In the genomic region with DNA sequence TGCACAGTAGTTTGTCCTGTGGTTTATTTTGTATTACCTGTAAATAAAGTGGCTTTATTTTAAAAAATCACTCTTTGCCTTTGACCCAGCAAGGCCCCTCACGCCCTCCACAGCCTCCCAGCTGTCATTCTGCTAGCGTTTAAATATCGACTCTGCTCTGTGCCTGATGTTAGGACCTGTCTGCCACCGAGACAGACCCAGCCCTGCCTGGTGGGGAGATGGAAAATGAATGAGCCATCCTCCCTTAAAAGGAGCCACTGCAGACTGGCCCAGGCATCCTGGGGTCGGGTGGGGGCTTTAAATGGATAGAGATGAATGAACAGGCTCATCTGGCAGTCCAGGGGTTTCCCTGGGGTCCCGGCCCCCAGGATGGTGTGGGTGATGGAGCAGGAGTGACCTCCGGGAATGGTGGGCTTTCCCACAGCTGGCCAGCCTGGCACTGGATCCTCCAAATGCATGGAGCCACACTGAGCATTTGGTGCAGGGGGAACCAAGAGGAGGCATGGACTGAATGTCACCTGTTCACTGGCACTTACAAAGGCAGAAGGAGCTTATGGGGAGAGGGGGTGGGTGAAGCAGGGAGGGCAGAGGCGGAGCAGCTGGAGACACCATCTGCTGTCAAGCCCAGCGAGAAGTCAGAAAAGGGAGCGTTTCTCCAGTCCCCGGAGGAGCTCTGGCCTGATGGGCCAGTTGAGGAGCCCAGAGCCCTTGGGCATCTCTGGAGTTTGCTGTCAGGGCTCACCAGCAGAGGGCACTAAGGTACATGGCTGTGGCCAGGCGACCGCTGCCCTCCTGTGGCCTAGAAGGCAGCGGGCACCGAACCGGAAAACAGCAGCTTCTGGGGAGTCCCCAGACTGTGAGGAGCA, we compare ENCODE assay signal across 8 cellular contexts. TPM values are rescaled to one million over a fixed set of nuclear protein-coding genes. Genes with fewer than 3 reads are reported as not detected.
DNase-seq lines count a peak whose midpoint lies in the region; ATAC-seq and TF ChIP-seq lines count a peak whose summit lies in the region.

No MANE protein-coding gene starts in this region.

- TF ChIP-seq RAD21 in SK-N-SH (IDR thresholded peaks at IDR 0.05; ENCODE audit: low read length), result peak; percentile 78

- no peaks in the 10 kb centered on the region for H3K9me2 ChIP-seq in SK-N-SH

- ATAC-seq in GM18909 (IDR thresholded peaks at IDR 0.05; ENCODE audit: poor library complexity, unreplicated experiment), result peak; percentile 77

- no peaks in the 10 kb centered on the region for H3F3A ChIP-seq in SK-N-SH (replicated peaks; ENCODE audit: insufficient read depth)

- in situ Hi-C loops in mammary epithelial cell (cut with MboI; ENCODE audit: low sequenced_read_pairs in 2 of 2), result no loop called here

- BruUV-seq in mammary epithelial cell (replicated peaks; lab: Mats Ljungman, UMichigan), result no TSS peak

- no peaks in the 10 kb centered on the region for H3K79me2 ChIP-seq in SK-N-SH (ENCODE audit: insufficient read depth)
- H3K79me2 ChIP-seq in mammary epithelial cell (ENCODE audit: insufficient read depth, low read length), result no peaks in the 10 kb centered on the region

- H2AFZ ChIP-seq in SK-N-SH (ENCODE audit: low read depth) (no peak overlapping the region), mammary epithelial cell (ENCODE audit: low read depth, low read length) (no peak overlapping the region)

- POLR2A ChIA-PET in BJ (lab: Charles Lee) (no interaction called here), SK-N-SH (lab: Yijun Ruan, JAX) (no interaction called here)

- CTCF ChIA-PET in BJ (lab: Yijun Ruan, JAX) (interaction anchor here (0.6 to 1.6 kb wide), 7 partner anchors 8 to 242 kb away, joined by 3 to 6 read pairs (median 3); a partner anchor contains a TSS), SK-N-SH (lab: Yijun Ruan, JAX) (interaction anchor here (0.6 to 6.0 kb wide), 49 partner anchors 11 to 360 kb away, joined by 3 to 138 read pairs (median 6); a partner anchor contains a TSS), mammary epithelial cell (lab: Charles Lee; ENCODE audit: low non-redundant PET) (interaction anchor here (0.6 to 1.2 kb wide), 7 partner anchors 10 to 730 kb away, joined by 3 to 7 read pairs (median 4); no protein-coding TSS in a partner anchor)

- no peak for TF ChIP-seq EP300 in SK-N-SH (IDR thresholded peaks at IDR 0.05; ENCODE audit: borderline replicate concordance in 1 of 2, low read depth in 1 of 2, low read length in 1 of 2)

- intact Hi-C loops in mammary epithelial cell (cut with micrococcal nuclease) (no loop called here), prostate gland (cut with DNase I) (no loop called here)

- no peaks in the 10 kb centered on the region for H4K20me1 ChIP-seq in SK-N-SH (ENCODE audit: insufficient read depth)
- H4K20me1 ChIP-seq in mammary epithelial cell (ENCODE audit: insufficient read depth, low read length), result no peaks in the 10 kb centered on the region

- H3K4me3 ChIP-seq in BJ (ENCODE audit: low read depth, low read length), result no peak overlapping the region
- peak overlapping the region in 1 of 2 experiments; percentile 26; a peak in 1 of 4 replicates for H3K4me3 ChIP-seq in SK-N-SH (ENCODE audit: low read depth in 2 of 2, low read length in 1 of 2)
- no peak overlapping the region for H3K4me3 ChIP-seq in mammary epithelial cell (replicated peaks in 1 of 3; ENCODE audit: insufficient read depth in 1 of 3, low read depth in 2 of 3, low read length in 3 of 3)
- H3K4me3 ChIP-seq in prostate gland, result no peak overlapping the region

- H3K36me3 ChIP-seq in BJ (ENCODE audit: control insufficient read depth, insufficient read depth, low read length), result no peaks in the 10 kb centered on the region
- no peaks in the 10 kb centered on the region for H3K36me3 ChIP-seq in SK-N-SH (replicated peaks in 1 of 2; ENCODE audit: control insufficient read depth in 1 of 2, insufficient read depth in 2 of 2, low read length in 1 of 2)
- no peaks in the 10 kb centered on the region for H3K36me3 ChIP-seq in mammary epithelial cell (ENCODE audit: insufficient read depth, low read length)
- no peaks in the 10 kb centered on the region for H3K36me3 ChIP-seq in prostate gland

- no peak overlapping the region for H3K4me2 ChIP-seq in SK-N-SH
- no peak overlapping the region for H3K4me2 ChIP-seq in mammary epithelial cell (ENCODE audit: insufficient read depth, low read depth, low read length)

- dilution Hi-C loops in mammary epithelial cell (cut with HindIII; ENCODE audit: low sequenced_read_pairs), result no loop called here

- no peak for TF ChIP-seq POLR2A in prostate gland (IDR thresholded peaks at IDR 0.05)

- H3K27ac ChIP-seq in SK-N-SH (ENCODE audit: low read depth in 2 of 2, low read length in 1 of 2) (no peak overlapping the region), mammary epithelial cell (ENCODE audit: insufficient read depth, low read depth, low read length) (no peak overlapping the region), prostate gland (no peak overlapping the region)

- H3K9me3 ChIP-seq in SK-N-SH (no peaks in the 10 kb centered on the region), mammary epithelial cell (replicated peaks; ENCODE audit: insufficient read depth, low read length) (no peaks in the 10 kb centered on the region), prostate gland (no peaks in the 10 kb centered on the region)

- H3K9ac ChIP-seq in SK-N-SH (no peak overlapping the region), mammary epithelial cell (ENCODE audit: insufficient read depth, low read length) (no peak overlapping the region)

- 35% methylated on average over 15 of the region's 16 CpGs for WGBS in SK-N-SH (ENCODE audit: low lambda C conversion rate)
- WGBS in mammary epithelial cell (ENCODE audit: low coverage, missing lambda C conversion rate), result 46% methylated on average over 11 of the region's 16 CpGs
- WGBS in prostate gland, result 46% methylated on average over 16 of the region's 16 CpGs

- no peak for DNase-seq in BJ (ENCODE audit: low read depth)
- peak; percentile 75 for DNase-seq in MV-4-11 (lab: John Stamatoyannopoulos, UW)
- DNase-seq in SK-N-SH, result peak; percentile 89
- peak; percentile 61 for DNase-seq in mammary epithelial cell
- DNase-seq in kidney glomerular epithelial cell (lab: John Stamatoyannopoulos, UW), result peak; percentile 28
- peak; percentile 50 to 67 for DNase-seq in stimulated activated CD8-positive, alpha-beta memory T cell treated with anti-CD3 and anti-CD28 coated beads, Interleukin-7, amount 100 ng/mL, for 48 hours (ENCODE audit: extremely low read depth in 1 of 2, low read depth in 1 of 2)
- no peak for DNase-seq in prostate gland (ENCODE audit: low spot score)

- peaks cover 2% of the 10 kb centered on the region; the same call in 1 of the 2 replicates for H3K27me3 ChIP-seq in BJ (ENCODE audit: control insufficient read depth, insufficient read depth, low read length)
- H3K27me3 ChIP-seq in SK-N-SH (ENCODE audit: insufficient read depth), result no peaks in the 10 kb centered on the region
- no peaks in the 10 kb centered on the region for H3K27me3 ChIP-seq in mammary epithelial cell (ENCODE audit: insufficient read depth, low read length)
- H3K27me3 ChIP-seq in prostate gland (replicated peaks; ENCODE audit: insufficient read depth), result no peaks in the 10 kb centered on the region

- H3K4me1 ChIP-seq in SK-N-SH (ENCODE audit: control insufficient read depth in 1 of 2, insufficient read depth in 2 of 2, low read depth in 1 of 2, low read length in 1 of 2), result peaks cover 0 to 2% of the 10 kb centered on the region in 2 experiments; a peak in 1 of 4 replicates
- no peaks in the 10 kb centered on the region for H3K4me1 ChIP-seq in mammary epithelial cell (ENCODE audit: insufficient read depth, low read length)
- no peaks in the 10 kb centered on the region for H3K4me1 ChIP-seq in prostate gland (replicated peaks)

- TF ChIP-seq CTCF in BJ (IDR thresholded peaks at IDR 0.05; ENCODE audit: insufficient read depth, low read depth, low read length), result peak; percentile 76
- TF ChIP-seq CTCF in SK-N-SH (IDR thresholded peaks at IDR 0.05), result peak; percentile 71
- TF ChIP-seq CTCF in mammary epithelial cell (conservative IDR thresholded peaks at IDR 0.05 in 1 of 2, IDR thresholded peaks at IDR 0.05 in 1 of 2; ENCODE audit: extremely low read depth in 1 of 2, insufficient read depth in 1 of 2, low read depth in 1 of 2, low read length in 2 of 2), result peak; percentile 95 to 99
- TF ChIP-seq CTCF in prostate gland (IDR thresholded peaks at IDR 0.05), result peak in 2 of 4 experiments; percentile 39 to 73

TF ChIP-seq in SK-N-SH, 30 proteins besides CTCF, POLR2A, EP300 and RAD21 (continues in another document):
- TF ChIP-seq SMC3 (IDR thresholded peaks at IDR 0.05; ENCODE audit: low read depth, low read length), result peak; percentile 86
- TF ChIP-seq, protein P1, sequence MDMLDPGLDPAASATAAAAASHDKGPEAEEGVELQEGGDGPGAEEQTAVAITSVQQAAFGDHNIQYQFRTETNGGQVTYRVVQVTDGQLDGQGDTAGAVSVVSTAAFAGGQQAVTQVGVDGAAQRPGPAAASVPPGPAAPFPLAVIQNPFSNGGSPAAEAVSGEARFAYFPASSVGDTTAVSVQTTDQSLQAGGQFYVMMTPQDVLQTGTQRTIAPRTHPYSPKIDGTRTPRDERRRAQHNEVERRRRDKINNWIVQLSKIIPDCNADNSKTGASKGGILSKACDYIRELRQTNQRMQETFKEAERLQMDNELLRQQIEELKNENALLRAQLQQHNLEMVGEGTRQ (IDR thresholded peaks at IDR 0.05; ENCODE audit: borderline replicate concordance, low read depth, low read length), result no peak

RNA-seq across cellular contexts. Expression of a gene that starts 11.9 kb away (rescaled TPM):
- polyA plus RNA-seq in BJ (2011; rRNA removed), result 0.01 and 0.09 TPM in 2 replicates
- 0.05 and 0.14 TPM in 2 replicates for polyA minus RNA-seq in BJ (2011; rRNA and poly(A)+ RNA removed)
- 0.15 and 0.24 TPM in 2 replicates for polyA plus RNA-seq in SK-N-SH (2012; rRNA removed)
- 0.01 and 0.16 TPM in 2 replicates for polyA plus RNA-seq in SK-N-SH (2012; cell fraction: cytosol; rRNA removed)
- 0.55 and 0.82 TPM in 2 replicates for polyA plus RNA-seq in SK-N-SH (2012; cell fraction: nucleus; rRNA removed)
- under 1 TPM; under 0.01 to 0.12 TPM for total RNA-seq in mammary epithelial cell
- polyA plus RNA-seq in mammary epithelial cell, result 0.09 TPM
- polyA minus RNA-seq in mammary epithelial cell, result not detected
- total RNA-seq in prostate gland, result 1 to 10 TPM in 1 of 2 donors, under 1 TPM in 1; 0.32 to 5.5 TPM

RNA-seq across cellular contexts. Expression of a gene that starts 47.7 kb away (rescaled TPM):
- polyA plus RNA-seq in BJ (2011; rRNA removed) (72.5 and 100.0 TPM in 2 replicates), SK-N-SH (2012; rRNA removed) (82.1 and 86.0 TPM in 2 replicates), mammary epithelial cell (69.5 TPM)
- polyA minus RNA-seq in BJ (2011; rRNA and poly(A)+ RNA removed), result 36.5 and 57.6 TPM in 2 replicates
- 39.3 and 60.0 TPM in 2 replicates for polyA plus RNA-seq in SK-N-SH (2012; cell fraction: cytosol; rRNA removed)
- 71.2 and 84.0 TPM in 2 replicates for polyA plus RNA-seq in SK-N-SH (2012; cell fraction: nucleus; rRNA removed)
- total RNA-seq in mammary epithelial cell (10 to 100 TPM; 36.0 to 49.7 TPM), prostate gland (100 to 1,000 TPM; 157 to 214 TPM)
- 35.8 TPM for polyA minus RNA-seq in mammary epithelial cell

Comparison
In these comparisons a context has a peak if more than half of its experiments do, and no peak if none do; other contexts are left out.
1. DNase-seq: peak in MV-4-11 (single experiment), SK-N-SH (single experiment), mammary epithelial cell (single experiment), kidney glomerular epithelial cell (single experiment) and stimulated activated CD8-positive, alpha-beta memory T cell treated with anti-CD3 and anti-CD28 coated beads, Interleukin-7, amount 100 ng/mL, for 48 hours (2 of 2); none in BJ (single experiment) and prostate gland (single experiment).